In genomic region chr11:910589-911030, GRCh38 we compare ENCODE assay signal across 8 cellular contexts. TPM values are rescaled to one million over a fixed set of nuclear protein-coding genes. Genes with fewer than 3 reads are reported as not detected.
DNase-seq lines count a peak whose midpoint lies in the region; ATAC-seq and TF ChIP-seq lines count a peak whose summit lies in the region.

TSS of gene CHID1 (minus strand) at chr11:910810. CDS start at chr11:904816, 5,994 bp downstream.

- H3K27me3 Mint-ChIP-seq in activated CD4-positive, alpha-beta memory T cell treated with anti-CD3 and anti-CD28 coated beads, Interleukin-2, amount 10 ng/mL, durations not matched to agents 7 days and 5 days, result no peaks in the 10 kb centered on the region

- H3K36me3 Mint-ChIP-seq in activated CD4-positive, alpha-beta memory T cell treated with anti-CD3 and anti-CD28 coated beads, Interleukin-2, amount 10 ng/mL, durations not matched to agents 7 days and 5 days (ENCODE audit: low read depth), result peaks cover 1% of the 10 kb centered on the region

- 0% methylated on average over 59 of the region's 59 CpGs for WGBS in ectodermal cell, 2 experiments
- 0 to 1% methylated on average over 23 to 59 of the region's 59 CpGs for WGBS in lung, 2 donors

- TF ChIP-seq CTCF in BJ (IDR thresholded peaks at IDR 0.05; ENCODE audit: insufficient read depth, low read depth, low read length) (no peak), lung (IDR thresholded peaks at IDR 0.05; ENCODE audit: control extremely low read depth, extremely low read depth) (no peak)

- POLR2A ChIA-PET in BJ (lab: Charles Lee), result no interaction called here
- POLR2A ChIA-PET in activated CD4-positive, alpha-beta memory T cell treated with anti-CD3 and anti-CD28 coated beads, Interleukin-2, amount 10 ng/mL, durations not matched to agents 7 days and 5 days (lab: Charles Lee), result interaction anchor here (0.6 to 1.7 kb wide), 5 partner anchors 15 to 398 kb away, joined by 3 to 6 read pairs (median 4); partner anchors contain the start of genes AP2A2, TOLLIP and TSPAN4

- peaks cover 4% of the 10 kb centered on the region for H3K36me3 ChIP-seq in BJ (ENCODE audit: control insufficient read depth, insufficient read depth, low read length)
- no peaks in the 10 kb centered on the region for H3K36me3 ChIP-seq in ectodermal cell (ENCODE audit: control insufficient read depth, insufficient read depth, low read length)
- peaks cover 0 to 2% of the 10 kb centered on the region in 2 donors for H3K36me3 ChIP-seq in lung (ENCODE audit: control insufficient read depth in 2 of 2, insufficient read depth in 2 of 2, low read length in 2 of 2)

- ATAC-seq in GM19328 (IDR thresholded peaks at IDR 0.05; ENCODE audit: unreplicated experiment), result peak; percentile 83
- ATAC-seq in HG03469 (IDR thresholded peaks at IDR 0.05; ENCODE audit: unreplicated experiment), result peak; percentile 72
- ATAC-seq in lung (ENCODE audit: insufficient read depth, low FRiP score), result peak; percentile 94

- CTCF ChIA-PET in BJ (lab: Yijun Ruan, JAX), result interaction anchor here (1.1 to 1.8 kb wide), 2 partner anchors 15 to 141 kb away, joined by 4 to 7 read pairs; partner anchors contain the start of gene AP2A2
- CTCF ChIA-PET in activated CD4-positive, alpha-beta memory T cell treated with anti-CD3 and anti-CD28 coated beads, Interleukin-2, amount 10 ng/mL, durations not matched to agents 7 days and 5 days (lab: Charles Lee), result interaction anchor here (1.2 to 3.5 kb wide), 3 partner anchors 10 to 17 kb away, joined by 5 to 18 read pairs (median 6); partner anchors contain the start of gene AP2A2

- H3K4me3 Mint-ChIP-seq in activated CD4-positive, alpha-beta memory T cell treated with anti-CD3 and anti-CD28 coated beads, Interleukin-2, amount 10 ng/mL, durations not matched to agents 7 days and 5 days, result peak within 1 kb of the TSS; percentile 90

- DNase-seq in BJ (ENCODE audit: low read depth) (no peak), NCI-H69 (lab: John Stamatoyannopoulos, UW) (peak; percentile 93), lung (ENCODE audit: low spot score) (peak; percentile 89)
- peak; percentile 88 for DNase-seq in activated CD4-positive, alpha-beta memory T cell treated with anti-CD3 and anti-CD28 coated beads, Interleukin-2, amount 10 ng/mL, durations not matched to agents 7 days and 5 days
- peak; percentile 64 to 83 (median 74) for DNase-seq in stimulated activated CD4-positive, alpha-beta T cell treated with anti-CD3 and anti-CD28 coated beads, TNF-alpha, amount 100 ng/mL, for 4 hours (ENCODE audit: low read depth in 3 of 3)

- peak within 1 kb of the TSS; percentile 96 for H3K4me3 ChIP-seq in BJ (ENCODE audit: low read depth, low read length)
- H3K4me3 ChIP-seq in ectodermal cell (ENCODE audit: insufficient read depth, low read depth, low read length), result peak within 1 kb of the TSS; percentile 77
- H3K4me3 ChIP-seq in lung, result peak within 1 kb of the TSS; percentile 90

- H3K4me1 ChIP-seq in ectodermal cell (ENCODE audit: control insufficient read depth, insufficient read depth, low read length), result peaks cover 9% of the 10 kb centered on the region
- H3K4me1 ChIP-seq in lung (ENCODE audit: control insufficient read depth in 2 of 2, insufficient read depth in 2 of 2, low read length in 2 of 2), result peaks cover 0 to 4% of the 10 kb centered on the region in 2 donors

- H3K9me3 ChIP-seq in ectodermal cell (ENCODE audit: control insufficient read depth, low read length) (no peaks in the 10 kb centered on the region), lung (ENCODE audit: control insufficient read depth in 2 of 2, insufficient read depth in 1 of 2, low read length in 1 of 2) (no peaks in the 10 kb centered on the region)

- H3K4me1 Mint-ChIP-seq in activated CD4-positive, alpha-beta memory T cell treated with anti-CD3 and anti-CD28 coated beads, Interleukin-2, amount 10 ng/mL, durations not matched to agents 7 days and 5 days, result peaks cover 25% of the 10 kb centered on the region

- H3K27me3 ChIP-seq in BJ (ENCODE audit: control insufficient read depth, insufficient read depth, low read length) (no peaks in the 10 kb centered on the region), ectodermal cell (ENCODE audit: control insufficient read depth, insufficient read depth, low read length, poor library complexity, severe bottlenecking) (no peaks in the 10 kb centered on the region), lung (ENCODE audit: control insufficient read depth, insufficient read depth) (no peaks in the 10 kb centered on the region)

- no peaks in the 10 kb centered on the region for H3K9me3 Mint-ChIP-seq in activated CD4-positive, alpha-beta memory T cell treated with anti-CD3 and anti-CD28 coated beads, Interleukin-2, amount 10 ng/mL, durations not matched to agents 7 days and 5 days

- H3K27ac ChIP-seq in ectodermal cell (ENCODE audit: insufficient read depth, low read depth, low read length, poor library complexity, severe bottlenecking), result no peak within 1 kb of the TSS
- peak within 1 kb of the TSS; percentile 66 to 90 for H3K27ac ChIP-seq in lung (ENCODE audit: low read depth in 1 of 2, low read length in 1 of 2)

- peak within 1 kb of the TSS; percentile 81 for H3K27ac Mint-ChIP-seq in activated CD4-positive, alpha-beta memory T cell treated with anti-CD3 and anti-CD28 coated beads, Interleukin-2, amount 10 ng/mL, durations not matched to agents 7 days and 5 days

RNA-seq across cellular contexts. Expression of gene CHID1, which starts in this region (rescaled TPM):
- polyA plus RNA-seq in BJ (2011; rRNA removed) (122 and 178 TPM in 2 replicates), lung (10 to 100 TPM; 42.4 to 55.2 TPM)
- polyA minus RNA-seq in BJ (2011; rRNA and poly(A)+ RNA removed), result 51.0 and 54.0 TPM in 2 replicates
- 10 to 100 TPM; 38.2 to 39.2 TPM for total RNA-seq in activated CD4-positive, alpha-beta memory T cell treated with anti-CD3 and anti-CD28 coated beads, Interleukin-2, amount 10 ng/mL, durations not matched to agents 7 days and 5 days
- polyA plus RNA-seq in ectodermal cell (2013, experiment 1 of 4), result 78.5 TPM
- 85.8 TPM for polyA plus RNA-seq in ectodermal cell (2013, experiment 2 of 4)
- polyA plus RNA-seq in ectodermal cell (2013, experiment 3 of 4), result 61.2 TPM
- 65.1 TPM for polyA plus RNA-seq in ectodermal cell (2013, experiment 4 of 4)
- 10 to 100 TPM; 41.7 to 92.2 TPM for total RNA-seq in lung
